ENCODE assay signal across 35 cellular contexts in the genomic region with DNA sequence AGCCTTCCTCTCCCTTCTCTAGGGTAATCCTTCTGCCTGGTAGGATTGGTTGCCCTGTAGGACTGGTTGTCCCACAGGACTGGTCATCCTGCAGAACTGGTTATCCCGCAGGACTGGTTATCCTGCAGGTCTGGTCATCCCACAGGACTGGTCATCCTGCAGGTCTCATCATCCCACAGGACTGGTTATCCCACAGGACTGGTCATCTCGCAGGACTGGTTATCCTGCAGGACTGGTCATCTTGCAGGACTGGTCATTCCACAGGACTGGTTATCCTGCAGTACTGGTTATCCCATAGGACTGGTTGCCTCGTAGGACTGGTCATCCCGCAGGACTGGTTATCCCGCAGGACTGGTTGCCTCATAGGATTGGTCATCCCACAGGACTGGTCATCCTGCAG. TPM values are rescaled to one million over a fixed set of nuclear protein-coding genes. Genes with fewer than 3 reads are reported as not detected.
"Had no signal": no experiment of that assay in that cellular context is flagged by ENCODE, and none has a peak within 500 bp of the region (broad histone marks: within the 10 kb centered on the region; RNA-seq: fewer than 3 reads in every experiment).

No MANE protein-coding gene starts in this region.

- H3K36me3 ChIP-seq: adrenal gland, ascending aorta, breast epithelium, gastrocnemius medialis, heart left ventricle had no signal

- H3K27me3 ChIP-seq: adrenal gland, ascending aorta, breast epithelium, foreskin keratinocyte, gastrocnemius medialis, heart left ventricle had no signal

- H3K4me1 ChIP-seq: adrenal gland, ascending aorta, breast epithelium, gastrocnemius medialis had no signal

- H3K27ac ChIP-seq: adrenal gland, ascending aorta, breast epithelium, epithelial cell of prostate, foreskin keratinocyte, gastrocnemius medialis, heart left ventricle, WERI-Rb-1 had no signal

- FAIRE-seq: colon, endometrium, endothelial cell of umbilical vein had no signal

- H3K9me3 ChIP-seq: adrenal gland, ascending aorta, breast epithelium, gastrocnemius medialis, heart left ventricle had no signal

- ATAC-seq: activated CD4-positive, alpha-beta T cell treated with anti-CD3 and anti-CD28 coated beads for 36 hours; activated CD8-positive, alpha-beta memory T cell treated with anti-CD3 and anti-CD28 coated beads, Interleukin-2, amount 10 ng/mL, durations not matched to agents 7 days and 5 days; activated CD8-positive, alpha-beta T cell treated with anti-CD3 and anti-CD28 coated beads, Interleukin-2, amount 10 ng/mL, durations not matched to agents 7 days and 5 days; activated naive CD8-positive, alpha-beta T cell treated with anti-CD3 and anti-CD28 coated beads, Interleukin-2, amount 50 U/mL, for 24 hours; foreskin keratinocyte; gastrocnemius medialis; heart left ventricle; T-helper 17 cell had no signal

- DNase-seq: activated B cell treated with CpG ODN at 0.5 μM for 24 hours; activated CD4-positive, alpha-beta memory T cell treated with anti-CD3 and anti-CD28 coated beads for 36 hours; activated CD4-positive, alpha-beta T cell treated with anti-CD3 and anti-CD28 coated beads for 36 hours; activated CD4-positive, alpha-beta T cell treated with anti-CD3 and anti-CD28 coated beads, Interleukin-2, amount 10 ng/mL, durations not matched to agents 24 days and 14 days; activated CD4-positive, CD25-positive, alpha-beta regulatory T cell treated with anti-CD3 and anti-CD28 coated beads, Interleukin-2, amount 50 U/mL, for 72 hours; activated CD8-positive, alpha-beta memory T cell treated with anti-CD3 and anti-CD28 coated beads, Interleukin-2, amount 10 ng/mL, durations not matched to agents 7 days and 5 days; activated CD8-positive, alpha-beta memory T cell treated with anti-CD3 and anti-CD28 coated beads, Interleukin-2, amount 50 U/mL, for 4 hours; activated CD8-positive, alpha-beta T cell treated with anti-CD3 and anti-CD28 coated beads, Interleukin-2, amount 10 ng/mL, durations not matched to agents 7 days and 5 days; activated effector memory CD4-positive, alpha-beta T cell treated with anti-CD3 and anti-CD28 coated beads, Interleukin-2, amount 50 U/mL, for 16 hours; activated naive CD4-positive, alpha-beta T cell treated with anti-CD3 and anti-CD28 coated beads for 36 hours; activated naive CD8-positive, alpha-beta T cell treated with anti-CD3 and anti-CD28 coated beads for 36 hours; activated naive CD8-positive, alpha-beta T cell treated with anti-CD3 and anti-CD28 coated beads, Interleukin-2, amount 50 U/mL, for 24 hours; activated T-cell treated with anti-CD3 and anti-CD28 coated beads, Interleukin-2, amount 50 U/mL, for 1 hour; activated T-cell treated with anti-CD3 and anti-CD28 coated beads, Interleukin-2, amount 50 U/mL, for 48 hours; adrenal gland; amygdala; cortex of kidney; effector CD8-positive, alpha-beta T cell; foreskin keratinocyte; gastrocnemius medialis; glutamatergic neuron; heart left ventricle; T-helper 1 cell; T-helper 17 cell; T1000; WERI-Rb-1 had no signal

- H3K4me3 ChIP-seq: adrenal gland, ascending aorta, breast epithelium, gastrocnemius medialis, heart left ventricle had no signal

RNA-seq across cellular contexts. Expression of gene STOX2, which starts 48.1 kb away (rescaled TPM):
- total RNA-seq: activated B cell treated with CpG ODN at 0.5 μM for 24 hours; activated CD4-positive, alpha-beta memory T cell treated with anti-CD3 and anti-CD28 coated beads for 36 hours; activated CD4-positive, alpha-beta T cell treated with anti-CD3 and anti-CD28 coated beads for 36 hours; activated CD4-positive, alpha-beta T cell treated with anti-CD3 and anti-CD28 coated beads, Interleukin-2, amount 10 ng/mL, durations not matched to agents 24 days and 14 days; activated CD8-positive, alpha-beta memory T cell treated with anti-CD3 and anti-CD28 coated beads for 36 hours; activated CD8-positive, alpha-beta memory T cell treated with anti-CD3 and anti-CD28 coated beads, Interleukin-2, amount 10 ng/mL, durations not matched to agents 7 days and 5 days; activated CD8-positive, alpha-beta T cell treated with anti-CD3 and anti-CD28 coated beads, Interleukin-2, amount 10 ng/mL, durations not matched to agents 7 days and 5 days; activated naive CD4-positive, alpha-beta T cell treated with anti-CD3 and anti-CD28 coated beads for 36 hours; activated naive CD8-positive, alpha-beta T cell treated with anti-CD3 and anti-CD28 coated beads for 36 hours; activated T-helper 1 cell treated with anti-CD3 and anti-CD28 coated beads, Interleukin-12 subunit alpha, Interleukin-12 subunit beta, Interleukin-2, Interleukin-4 antibody, amounts not matched to agents 30 ng/mL and 10 ng/mL and 1 ng/mL, durations not matched to agents 14 hours and 24 hours and 36 hours; activated T-helper 2 cell treated with anti-CD3 and anti-CD28 coated beads, Interferon-gamma antibody, Interleukin-2, Interleukin-4, amounts not matched to agents 10 μg/mL and 5 μg/mL and 100 μg/mL, durations not matched to agents 14 hours and 24 hours and 36 hours had no signal
